ENCODE assay signal across 1 cellular context in genomic region chr16:1364510-1364909, GRCh38.
TF ChIP-seq lines count a peak whose summit lies in the region.

No MANE protein-coding gene starts in this region.

TF ChIP-seq in HepG2, 621 proteins besides CTCF, POLR2A, EP300 and RAD21:
- TF ChIP-seq CBX1 (IDR thresholded peaks at IDR 0.05; ENCODE audit: low read depth) (no peak), AGO2 (optimal IDR thresholded peaks at IDR 0.05; ENCODE audit: low read depth, low read length) (peak; percentile 76)
